ENCODE assay signal across 1 cellular context in the genomic region with DNA sequence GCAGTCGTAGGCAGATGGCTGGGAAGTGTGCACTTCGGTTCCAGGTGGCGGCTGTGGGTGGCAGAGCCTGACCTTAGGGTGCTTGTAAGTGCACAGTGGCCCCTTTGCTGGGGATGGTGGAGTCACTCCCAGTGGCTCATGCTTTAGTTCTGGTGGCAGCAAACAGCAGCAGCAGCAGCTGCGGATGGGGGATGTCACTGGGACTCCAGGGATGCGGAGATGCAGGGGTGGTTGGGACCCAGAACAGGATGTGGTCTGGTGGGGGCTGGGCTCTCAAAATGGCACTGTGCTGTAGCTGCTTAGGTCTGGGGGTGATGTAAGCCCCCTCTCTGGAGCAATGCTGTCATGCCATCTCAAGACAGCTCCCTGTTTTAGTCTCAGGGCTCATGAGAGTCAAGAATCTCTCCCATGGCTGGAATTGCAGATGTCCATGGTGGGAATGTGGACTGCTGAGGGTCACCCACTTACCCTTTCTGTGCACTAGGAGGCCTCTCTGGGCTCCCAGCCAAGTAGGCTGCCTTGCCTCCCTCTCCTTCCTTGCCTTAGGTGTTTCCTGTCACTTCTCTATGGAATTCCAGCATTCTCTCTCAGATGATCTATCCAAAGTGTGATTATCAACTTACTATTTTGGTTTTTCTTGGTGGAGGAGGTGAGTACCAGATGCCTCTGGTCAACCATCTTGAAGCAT.
TF ChIP-seq lines count a peak whose summit lies in the region.

No MANE protein-coding gene starts in this region.

TF ChIP-seq in IMR-90, 13 proteins besides CTCF, POLR2A, EP300 and RAD21 (continued from another document):
- TF ChIP-seq, protein P1, sequence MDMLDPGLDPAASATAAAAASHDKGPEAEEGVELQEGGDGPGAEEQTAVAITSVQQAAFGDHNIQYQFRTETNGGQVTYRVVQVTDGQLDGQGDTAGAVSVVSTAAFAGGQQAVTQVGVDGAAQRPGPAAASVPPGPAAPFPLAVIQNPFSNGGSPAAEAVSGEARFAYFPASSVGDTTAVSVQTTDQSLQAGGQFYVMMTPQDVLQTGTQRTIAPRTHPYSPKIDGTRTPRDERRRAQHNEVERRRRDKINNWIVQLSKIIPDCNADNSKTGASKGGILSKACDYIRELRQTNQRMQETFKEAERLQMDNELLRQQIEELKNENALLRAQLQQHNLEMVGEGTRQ (IDR thresholded peaks at IDR 0.05; ENCODE audit: low read depth, low read length), result no peak
- TF ChIP-seq, protein P2, sequence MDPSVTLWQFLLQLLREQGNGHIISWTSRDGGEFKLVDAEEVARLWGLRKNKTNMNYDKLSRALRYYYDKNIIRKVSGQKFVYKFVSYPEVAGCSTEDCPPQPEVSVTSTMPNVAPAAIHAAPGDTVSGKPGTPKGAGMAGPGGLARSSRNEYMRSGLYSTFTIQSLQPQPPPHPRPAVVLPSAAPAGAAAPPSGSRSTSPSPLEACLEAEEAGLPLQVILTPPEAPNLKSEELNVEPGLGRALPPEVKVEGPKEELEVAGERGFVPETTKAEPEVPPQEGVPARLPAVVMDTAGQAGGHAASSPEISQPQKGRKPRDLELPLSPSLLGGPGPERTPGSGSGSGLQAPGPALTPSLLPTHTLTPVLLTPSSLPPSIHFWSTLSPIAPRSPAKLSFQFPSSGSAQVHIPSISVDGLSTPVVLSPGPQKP (IDR thresholded peaks at IDR 0.05; ENCODE audit: borderline replicate concordance, low read depth, low read length), result no peak
- TF ChIP-seq NFE2L2 (IDR thresholded peaks at IDR 0.05; ENCODE audit: low read depth, low read length) (no peak), MAZ (IDR thresholded peaks at IDR 0.05; ENCODE audit: borderline replicate concordance, low read depth, low read length) (no peak), CHD1 (IDR thresholded peaks at IDR 0.05; ENCODE audit: low read depth, low read length) (no peak), BHLHE40 (IDR thresholded peaks at IDR 0.05; ENCODE audit: low read depth, low read length) (no peak), CEBPB (IDR thresholded peaks at IDR 0.05; ENCODE audit: low read depth, low read length) (no peak), RFX5 (IDR thresholded peaks at IDR 0.05; ENCODE audit: low read depth, low read length) (no peak), MAFK (IDR thresholded peaks at IDR 0.05; ENCODE audit: low read depth, low read length) (no peak)
